ENCODE assay signal across 1 cellular context in the genomic region with DNA sequence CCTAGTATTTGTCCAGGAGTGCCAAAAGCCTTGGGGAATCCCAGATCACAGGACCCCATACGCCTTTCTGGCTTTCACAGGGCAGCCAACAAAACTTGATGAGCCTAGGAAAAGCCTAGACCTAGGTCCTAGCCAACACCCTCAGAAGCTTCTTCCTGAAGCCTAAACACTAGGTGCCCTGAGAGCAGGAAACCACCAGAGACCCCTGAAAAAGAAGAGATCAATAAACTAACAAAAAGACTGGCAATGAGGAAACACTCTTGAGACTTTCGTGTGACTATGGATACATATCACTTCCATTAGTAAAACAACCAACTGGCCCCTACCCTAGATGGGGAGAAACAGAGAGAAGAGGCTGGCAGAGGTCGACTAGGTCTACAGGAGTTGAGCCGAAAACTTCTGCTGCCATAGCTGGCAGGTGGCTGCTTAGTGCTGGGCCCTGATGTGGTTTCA.
TF ChIP-seq lines count a peak whose summit lies in the region.

No MANE protein-coding gene starts in this region.

TF ChIP-seq in WTC11, 78 proteins besides CTCF, POLR2A, EP300 and RAD21 (continued from another document):
- TF ChIP-seq, protein P1, sequence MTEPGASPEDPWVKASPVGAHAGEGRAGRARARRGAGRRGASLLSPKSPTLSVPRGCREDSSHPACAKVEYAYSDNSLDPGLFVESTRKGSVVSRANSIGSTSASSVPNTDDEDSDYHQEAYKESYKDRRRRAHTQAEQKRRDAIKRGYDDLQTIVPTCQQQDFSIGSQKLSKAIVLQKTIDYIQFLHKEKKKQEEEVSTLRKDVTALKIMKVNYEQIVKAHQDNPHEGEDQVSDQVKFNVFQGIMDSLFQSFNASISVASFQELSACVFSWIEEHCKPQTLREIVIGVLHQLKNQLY (CRISPR knock-in tag; IDR thresholded peaks at IDR 0.05) = no peak
- TF ChIP-seq TCF7 (CRISPR knock-in tag; IDR thresholded peaks at IDR 0.05; ENCODE audit: low read depth) = no peak
- TF ChIP-seq ZNF671 (CRISPR knock-in tag; IDR thresholded peaks at IDR 0.05) = no peak
- no peak for TF ChIP-seq OVOL2 (CRISPR knock-in tag; IDR thresholded peaks at IDR 0.05; ENCODE audit: borderline replicate concordance)
- no peak for TF ChIP-seq GRHL2 (CRISPR knock-in tag; IDR thresholded peaks at IDR 0.05; ENCODE audit: insufficient replicate concordance, severe bottlenecking)
